Comparison of ENCODE assay signal across 9 cellular contexts in genomic region chr14:103207404-103208072, GRCh38.
A peak's percentile ranks its signal among the peaks of the same experiment; 100 is the strongest.
DNase-seq lines count a peak whose midpoint lies in the region; ATAC-seq and TF ChIP-seq lines count a peak whose summit lies in the region.
"Had no signal": no experiment of that assay in that cellular context is flagged by ENCODE, and none has a peak within 500 bp of the region (broad histone marks: within the 10 kb centered on the region; RNA-seq: fewer than 3 reads in every experiment).

No MANE protein-coding gene starts in this region.

- H3K4me1 ChIP-seq in esophagus (ENCODE audit: control insufficient read depth in 2 of 2, insufficient read depth in 2 of 2, low read length in 1 of 2) (no peaks in the 10 kb centered on the region), upper lobe of left lung (peaks cover 0 to 16% (median 9%) of the 10 kb centered on the region in 4 donors)

- peaks cover 13% of the 10 kb centered on the region for H3K4me1 Mint-ChIP-seq in mesothelial cell of epicardium

- no peak for TF ChIP-seq EP300 in upper lobe of left lung (IDR thresholded peaks at IDR 0.05)

- H3K27ac ChIP-seq in esophagus (ENCODE audit: low read depth in 2 of 2, low read length in 1 of 2) (peak overlapping the region; percentile 62 to 65), upper lobe of left lung (peak overlapping the region; percentile 68 to 82 (median 75))

- H3K36me3 ChIP-seq in esophagus (ENCODE audit: control insufficient read depth in 2 of 2, insufficient read depth in 2 of 2, low read length in 1 of 2) (no peaks in the 10 kb centered on the region), upper lobe of left lung (no peaks in the 10 kb centered on the region)

- DNase-seq in NCI-H2227 (lab: John Stamatoyannopoulos, UW; ENCODE audit: unreplicated experiment), result peak; percentile 39
- DNase-seq in NCI-H2227 treated with DMSO at 0.1 percent for 48 hours (lab: John Stamatoyannopoulos, UW), result no peak
- DNase-seq in mesothelial cell of epicardium (ENCODE audit: low spot score in 2 of 2, unreplicated experiment in 2 of 2), result peak in 1 of 2 experiments; percentile 57
- peak in 1 of 2 donors; percentile 91 for DNase-seq in upper lobe of left lung
- DNase-seq in NCI-H2081 (lab: John Stamatoyannopoulos, UW), result no peak

- H3K27me3 ChIP-seq in esophagus (ENCODE audit: control insufficient read depth in 1 of 2, insufficient read depth in 2 of 2, low read length in 2 of 2) (no peaks in the 10 kb centered on the region), upper lobe of left lung (peaks cover 0 to 9% (median 0%) of the 10 kb centered on the region in 4 donors)

- ATAC-seq in upper lobe of left lung (ENCODE audit: low FRiP score in 2 of 2) (peak; percentile 38 to 83), HG02884 (IDR thresholded peaks at IDR 0.05; ENCODE audit: unreplicated experiment) (no peak), HG02885 (IDR thresholded peaks at IDR 0.05; ENCODE audit: poor library complexity, unreplicated experiment) (no peak)
- ATAC-seq: Panc1 had no signal

- H3K4me3 ChIP-seq in esophagus (ENCODE audit: low read depth in 1 of 2, low read length in 2 of 2), result peak overlapping the region; percentile 41 to 54
- peak overlapping the region; percentile 3 to 49 (median 46) for H3K4me3 ChIP-seq in upper lobe of left lung

- H3K27me3 Mint-ChIP-seq in mesothelial cell of epicardium (ENCODE audit: low read depth), result peaks cover 26% of the 10 kb centered on the region

- H3K27ac Mint-ChIP-seq in mesothelial cell of epicardium, result peak overlapping the region; percentile 76

- H3K36me3 Mint-ChIP-seq in mesothelial cell of epicardium, result peaks cover 10% of the 10 kb centered on the region

- H3K9me3 ChIP-seq in esophagus (ENCODE audit: control insufficient read depth in 2 of 2, insufficient read depth in 1 of 2, low read depth in 1 of 2, low read length in 1 of 2) (peaks cover 8 to 16% of the 10 kb centered on the region in 2 donors), upper lobe of left lung (peaks cover 6 to 21% (median 14%) of the 10 kb centered on the region in 4 donors)

- peaks cover 14% of the 10 kb centered on the region for H3K9me3 Mint-ChIP-seq in mesothelial cell of epicardium

- TF ChIP-seq CTCF in mesothelial cell of epicardium (IDR thresholded peaks at IDR 0.05; ENCODE audit: unreplicated experiment) (no peak), upper lobe of left lung (IDR thresholded peaks at IDR 0.05) (no peak)

- TF ChIP-seq POLR2A in upper lobe of left lung (IDR thresholded peaks at IDR 0.05), result no peak

- peak overlapping the region; percentile 60 for H3K4me3 Mint-ChIP-seq in mesothelial cell of epicardium

- WGBS in esophagus, 2 donors, result 8 to 10% methylated on average over 74 to 80 of the region's 80 CpGs
- WGBS in upper lobe of left lung, 2 donors, result 13 to 15% methylated on average over 5 to 25 of the region's 80 CpGs

Comparison
In these comparisons a context has a peak if more than half of its experiments do, and no peak if none do; other contexts are left out.
1. ATAC-seq: peak in upper lobe of left lung (2 of 2); none in HG02884 (single experiment) and HG02885 (single experiment).